17 cellular contexts compared by ENCODE assay signal in the genomic region with DNA sequence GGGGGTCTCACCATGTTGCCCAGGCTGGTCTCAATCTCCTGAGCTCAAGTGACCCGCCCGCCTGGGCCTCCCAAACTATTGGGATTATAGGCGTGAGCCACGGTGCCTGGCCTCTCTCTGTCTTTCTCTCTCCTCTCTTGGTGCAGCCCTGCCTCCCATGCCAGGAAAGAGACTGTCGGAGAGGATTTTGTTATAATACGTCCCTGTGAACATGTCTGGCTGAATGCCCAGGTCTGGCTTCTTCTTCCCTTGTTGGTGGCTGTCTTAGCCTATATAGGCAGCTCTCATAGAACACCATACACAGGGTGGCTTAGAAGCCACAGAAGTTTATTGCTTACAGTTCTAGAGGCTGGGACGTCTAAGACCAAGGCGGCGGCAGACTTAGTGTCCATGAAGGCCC. TPM values are rescaled to one million over a fixed set of nuclear protein-coding genes. Genes with fewer than 3 reads are reported as not detected.
DNase-seq lines count a peak whose midpoint lies in the region; ATAC-seq and TF ChIP-seq lines count a peak whose summit lies in the region.
"Had no signal": no experiment of that assay in that cellular context is flagged by ENCODE, and none has a peak within 500 bp of the region (broad histone marks: within the 10 kb centered on the region; RNA-seq: fewer than 3 reads in every experiment).

No MANE protein-coding gene starts in this region.

- H3K4me1 Mint-ChIP-seq in activated naive CD4-positive, alpha-beta T cell treated with anti-CD3 and anti-CD28 coated beads, Interleukin-2, amount 50 U/mL, for 24 hours = no peaks in the 10 kb centered on the region
- H3K4me1 Mint-ChIP-seq in activated naive CD4-positive, alpha-beta T cell treated with anti-CD3 and anti-CD28 coated beads for 36 hours (ENCODE audit: low read depth) = no peaks in the 10 kb centered on the region
- no peaks in the 10 kb centered on the region for H3K4me1 Mint-ChIP-seq in stimulated activated naive B cell treated with anti-CD40 and anti-IgM and Interleukin-4, amounts not matched to agents 10 μg/mL and 1 μg/mL and 100 μg/mL, for 72 hours

- H3K36me3 ChIP-seq in SK-N-MC (ENCODE audit: insufficient read depth, low read length) = peaks cover 17% of the 10 kb centered on the region
- peaks cover 23 to 88% (median 69%) of the 10 kb centered on the region in 4 donors for H3K36me3 ChIP-seq in sigmoid colon
- H3K36me3 ChIP-seq in H7 (replicated peaks; ENCODE audit: control insufficient read depth, insufficient read depth, low read length) = peaks cover 5% of the 10 kb centered on the region

- intact Hi-C loops in activated naive CD4-positive, alpha-beta T cell treated with anti-CD3 and anti-CD28 coated beads for 36 hours (cut with micrococcal nuclease) = no loop called here
- intact Hi-C loops in sigmoid colon (cut with DNase I) = no loop called here

- WGBS in sigmoid colon, 2 donors = 91 to 94% methylated on average over 9 of the region's 9 CpGs

- H3K27ac ChIP-seq in SK-N-MC = peak overlapping the region; percentile 36; the same call in 1 of the 2 replicates
- no peak overlapping the region for H3K27ac ChIP-seq in sigmoid colon
- H3K27ac ChIP-seq: HL-60, stomach, VCaP had no signal

- H3K27ac Mint-ChIP-seq in activated naive CD4-positive, alpha-beta T cell treated with anti-CD3 and anti-CD28 coated beads, Interleukin-2, amount 50 U/mL, for 24 hours = peak overlapping the region; percentile 90
- H3K27ac Mint-ChIP-seq in activated naive CD4-positive, alpha-beta T cell treated with anti-CD3 and anti-CD28 coated beads for 36 hours = no peak overlapping the region
- peak overlapping the region; percentile 81 for H3K27ac Mint-ChIP-seq in stimulated activated naive B cell treated with anti-CD40 and anti-IgM and Interleukin-4, amounts not matched to agents 10 μg/mL and 1 μg/mL and 100 μg/mL, for 72 hours

- TF ChIP-seq EP300 in sigmoid colon (IDR thresholded peaks at IDR 0.05) = no peak

- no peaks in the 10 kb centered on the region for H3K27me3 ChIP-seq in sigmoid colon
- H3K27me3 ChIP-seq in H7 (ENCODE audit: control insufficient read depth, insufficient read depth, low read length) = no peaks in the 10 kb centered on the region
- H3K27me3 ChIP-seq: stomach had no signal

- H3K9me3 Mint-ChIP-seq in activated naive CD4-positive, alpha-beta T cell treated with anti-CD3 and anti-CD28 coated beads, Interleukin-2, amount 50 U/mL, for 24 hours = no peaks in the 10 kb centered on the region
- H3K9me3 Mint-ChIP-seq in activated naive CD4-positive, alpha-beta T cell treated with anti-CD3 and anti-CD28 coated beads for 36 hours = no peaks in the 10 kb centered on the region
- no peaks in the 10 kb centered on the region for H3K9me3 Mint-ChIP-seq in stimulated activated naive B cell treated with anti-CD40 and anti-IgM and Interleukin-4, amounts not matched to agents 10 μg/mL and 1 μg/mL and 100 μg/mL, for 72 hours

- CTCF ChIA-PET in activated naive CD4-positive, alpha-beta T cell treated with anti-CD3 and anti-CD28 coated beads for 36 hours (lab: Charles Lee) = no interaction called here

- no peaks in the 10 kb centered on the region for H3K9me3 ChIP-seq in SK-N-MC (ENCODE audit: low read depth, low read length)
- no peaks in the 10 kb centered on the region for H3K9me3 ChIP-seq in sigmoid colon
- H3K9me3 ChIP-seq: stomach had no signal

- H3K36me3 Mint-ChIP-seq in activated naive CD4-positive, alpha-beta T cell treated with anti-CD3 and anti-CD28 coated beads, Interleukin-2, amount 50 U/mL, for 24 hours = peaks cover 5% of the 10 kb centered on the region
- peaks cover 8% of the 10 kb centered on the region for H3K36me3 Mint-ChIP-seq in activated naive CD4-positive, alpha-beta T cell treated with anti-CD3 and anti-CD28 coated beads for 36 hours (ENCODE audit: low read depth)
- H3K36me3 Mint-ChIP-seq in stimulated activated naive B cell treated with anti-CD40 and anti-IgM and Interleukin-4, amounts not matched to agents 10 μg/mL and 1 μg/mL and 100 μg/mL, for 72 hours = peaks cover 22 to 24% of the 10 kb centered on the region in 2 donors

- no peak for TF ChIP-seq POLR2A in sigmoid colon (IDR thresholded peaks at IDR 0.05)

- no peak for TF ChIP-seq CTCF in fibroblast of pulmonary artery (IDR thresholded peaks at IDR 0.05; ENCODE audit: low read length, missing control alignments)
- TF ChIP-seq CTCF in sigmoid colon (IDR thresholded peaks at IDR 0.05) = no peak

- no peak for DNase-seq in activated naive CD4-positive, alpha-beta T cell treated with anti-CD3 and anti-CD28 coated beads for 36 hours
- DNase-seq in SK-N-MC (ENCODE audit: low read depth, low spot score) (peak; percentile 8), fibroblast of pulmonary artery (ENCODE audit: low read depth) (peak; percentile 33), sigmoid colon (no peak), H7 (no peak), germinal center (ENCODE audit: low spot score) (no peak)
- no peak for DNase-seq in stimulated activated naive B cell treated with anti-CD40 and anti-IgM and Interleukin-4, amounts not matched to agents 10 μg/mL and 1 μg/mL and 100 μg/mL, for 72 hours
- DNase-seq: activated effector memory CD4-positive, alpha-beta T cell treated with Interleukin-2 at 50 U/mL for 16 hours; COR-L47; NCI-H1048; NK-92 treated with Interleukin-12 subunit alpha and Interleukin-12 subunit beta, amount 100 ng/mL, for 24 hours; stomach; T-helper 1 cell had no signal

- H3K9ac ChIP-seq in SK-N-MC (ENCODE audit: insufficient read length) = no peak overlapping the region

- no peak overlapping the region for H3K4me3 Mint-ChIP-seq in activated naive CD4-positive, alpha-beta T cell treated with anti-CD3 and anti-CD28 coated beads, Interleukin-2, amount 50 U/mL, for 24 hours
- H3K4me3 Mint-ChIP-seq in activated naive CD4-positive, alpha-beta T cell treated with anti-CD3 and anti-CD28 coated beads for 36 hours = no peak overlapping the region
- no peak overlapping the region for H3K4me3 Mint-ChIP-seq in stimulated activated naive B cell treated with anti-CD40 and anti-IgM and Interleukin-4, amounts not matched to agents 10 μg/mL and 1 μg/mL and 100 μg/mL, for 72 hours

- no peak overlapping the region for H3K4me3 ChIP-seq in SK-N-MC
- no peak overlapping the region for H3K4me3 ChIP-seq in fibroblast of pulmonary artery (replicated peaks; ENCODE audit: low read depth, low read length)
- no peak overlapping the region for H3K4me3 ChIP-seq in sigmoid colon
- no peak overlapping the region for H3K4me3 ChIP-seq in H7 (ENCODE audit: insufficient read depth, low read depth, low read length)
- H3K4me3 ChIP-seq: K562, stomach had no signal

- H3K4me1 ChIP-seq in sigmoid colon = peaks cover 0 to 5% (median 2%) of the 10 kb centered on the region in 4 donors
- H3K4me1 ChIP-seq: stomach had no signal

- ATAC-seq in stimulated activated naive B cell treated with anti-CD40 and anti-IgM and Interleukin-4, amounts not matched to agents 10 μg/mL and 1 μg/mL and 100 μg/mL, for 72 hours (replicated peaks) = no peak
- ATAC-seq: K562 had no signal

- H3K27me3 Mint-ChIP-seq in activated naive CD4-positive, alpha-beta T cell treated with anti-CD3 and anti-CD28 coated beads, Interleukin-2, amount 50 U/mL, for 24 hours = no peaks in the 10 kb centered on the region
- no peaks in the 10 kb centered on the region for H3K27me3 Mint-ChIP-seq in activated naive CD4-positive, alpha-beta T cell treated with anti-CD3 and anti-CD28 coated beads for 36 hours (ENCODE audit: low read depth)
- no peaks in the 10 kb centered on the region for H3K27me3 Mint-ChIP-seq in stimulated activated naive B cell treated with anti-CD40 and anti-IgM and Interleukin-4, amounts not matched to agents 10 μg/mL and 1 μg/mL and 100 μg/mL, for 72 hours

RNA-seq across cellular contexts. Expression of a gene that starts 46.4 kb away (rescaled TPM):
- total RNA-seq in activated naive CD4-positive, alpha-beta T cell treated with anti-CD3 and anti-CD28 coated beads for 36 hours = 1 to 10 TPM in 1 of 2 experiments, under 1 TPM in 1; 0.86 to 1.1 TPM
- total RNA-seq in sigmoid colon = 1 to 10 TPM in 3 of 4 donors, not detected in 1; 2.3 to 4.8 (median 3.6) TPM
- polyA plus RNA-seq in sigmoid colon = 10 to 100 TPM in 1 of 3 donors, 1 to 10 TPM in 2; 5.4 to 12.3 (median 6.6) TPM
- total RNA-seq in H7 (2014; rRNA removed; shearing (Covaris generic)) = 2.4 and 3.5 TPM in 2 replicates

Comparison
In these comparisons a context has a peak if more than half of its experiments do, and no peak if none do; other contexts are left out.
1. DNase-seq: peak in SK-N-MC (single experiment) and fibroblast of pulmonary artery (single experiment); none in activated naive CD4-positive, alpha-beta T cell treated with anti-CD3 and anti-CD28 coated beads for 36 hours (single experiment), stimulated activated naive B cell treated with anti-CD40 and anti-IgM and Interleukin-4, amounts not matched to agents 10 μg/mL and 1 μg/mL and 100 μg/mL, for 72 hours (single experiment), sigmoid colon (single experiment), H7 (single experiment) and germinal center (single experiment).